9 cellular contexts compared by ENCODE assay signal in the genomic region with DNA sequence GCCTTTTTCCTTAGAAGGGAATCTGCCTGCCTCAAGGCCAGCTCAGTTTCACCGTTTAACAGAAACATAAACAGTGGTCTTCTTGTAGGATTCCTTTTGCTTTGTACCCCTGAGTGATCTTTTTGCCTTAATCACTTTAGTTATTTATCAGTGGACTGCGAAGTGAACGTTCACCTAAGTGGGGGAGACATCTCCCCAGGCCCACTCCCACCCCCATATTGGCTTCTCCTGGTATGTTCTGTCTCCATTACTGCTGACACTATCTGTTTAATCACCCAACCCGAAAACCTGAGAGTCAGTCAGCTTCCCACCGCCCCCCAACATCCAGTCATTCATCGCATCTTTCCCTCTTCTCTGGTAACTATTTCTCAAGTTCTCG. TPM values are rescaled to one million over a fixed set of nuclear protein-coding genes. Genes with fewer than 3 reads are reported as not detected.
DNase-seq lines count a peak whose midpoint lies in the region; ATAC-seq and TF ChIP-seq lines count a peak whose summit lies in the region.
"Had no signal": no experiment of that assay in that cellular context is flagged by ENCODE, and none has a peak within 500 bp of the region (broad histone marks: within the 10 kb centered on the region; RNA-seq: fewer than 3 reads in every experiment).

No MANE protein-coding gene starts in this region.

- H3K4me3 ChIP-seq in Caco-2 (ENCODE audit: low read depth, low read length) (peak overlapping the region; percentile 98), MM.1S (ENCODE audit: low read length) (peak overlapping the region; percentile 92; the same call in 1 of the 2 replicates), choroid plexus epithelial cell (ENCODE audit: low read depth, low read length) (peak overlapping the region; percentile 75)

- peak overlapping the region; percentile 63 for H3K27ac Mint-ChIP-seq in Caco-2 (ENCODE audit: unreplicated experiment)
- no peak overlapping the region for H3K27ac Mint-ChIP-seq in neural crest cell (ENCODE audit: unreplicated experiment)

- DNase-seq in Caco-2 (no peak), MM.1S (no peak), choroid plexus epithelial cell (ENCODE audit: low read depth) (no peak), neural crest cell (ENCODE audit: low read depth, low spot score) (no peak), NCI-H524 (lab: John Stamatoyannopoulos, UW) (no peak), 8988T (no peak), DMS 273 (lab: John Stamatoyannopoulos, UW; ENCODE audit: unreplicated experiment) (no peak)
- DNase-seq: central memory CD4-positive, alpha-beta T cell had no signal

- H4K20me1 ChIP-seq in MM.1S (ENCODE audit: insufficient read depth, low read length): no peaks in the 10 kb centered on the region

- TF ChIP-seq CTCF in Caco-2 (IDR thresholded peaks at IDR 0.05; ENCODE audit: insufficient read depth in 1 of 2, low read depth in 1 of 2, low read length in 1 of 2, severe bottlenecking in 1 of 2, unreplicated experiment in 1 of 2) (no peak), MM.1S (IDR thresholded peaks at IDR 0.05; ENCODE audit: low read length) (no peak), choroid plexus epithelial cell (conservative IDR thresholded peaks at IDR 0.05; ENCODE audit: low read depth, low read length) (no peak), neural crest cell (conservative IDR thresholded peaks at IDR 0.05) (no peak)

- no peaks in the 10 kb centered on the region for H3K27me3 ChIP-seq in Caco-2 (replicated peaks; ENCODE audit: control insufficient read depth, insufficient read depth, low read length)
- H3K27me3 ChIP-seq in MM.1S (replicated peaks; ENCODE audit: insufficient read depth, low read length): no peaks in the 10 kb centered on the region

- H3K36me3 Mint-ChIP-seq in Caco-2 (ENCODE audit: insufficient read depth, unreplicated experiment) (peaks cover 64% of the 10 kb centered on the region), neural crest cell (ENCODE audit: low read depth) (peaks cover 19% of the 10 kb centered on the region)

- intact Hi-C loops in Caco-2 (cut with micrococcal nuclease; ENCODE audit: unreplicated experiment): loop anchor here (2.0 kb wide), 2 partner anchors 28 to 74 kb away; no protein-coding TSS in a partner anchor

- H3K27me3 Mint-ChIP-seq in Caco-2 (ENCODE audit: insufficient read depth, unreplicated experiment) (no peaks in the 10 kb centered on the region), neural crest cell (ENCODE audit: low read depth) (no peaks in the 10 kb centered on the region)

- peaks cover 5% of the 10 kb centered on the region; the same call in 1 of the 2 replicates for H3F3A ChIP-seq in MM.1S (ENCODE audit: insufficient read depth, low read length)

- ATAC-seq in HG03095 (IDR thresholded peaks at IDR 0.05; ENCODE audit: unreplicated experiment): no peak

- H3K4me1 ChIP-seq in Caco-2 (peaks cover 64% of the 10 kb centered on the region), MM.1S (ENCODE audit: low read length) (peaks cover 11% of the 10 kb centered on the region)

- no peak overlapping the region for H3K9ac ChIP-seq in MM.1S (ENCODE audit: low read length)

- H3K4me2 ChIP-seq in MM.1S (ENCODE audit: low read depth, low read length): peak overlapping the region; percentile 88; the same call in 1 of the 2 replicates

- H3K9me3 ChIP-seq in Caco-2 (peaks cover 5% of the 10 kb centered on the region; the same call in 1 of the 2 replicates), MM.1S (replicated peaks; ENCODE audit: insufficient read depth, low read length) (no peaks in the 10 kb centered on the region)

- H3K27ac ChIP-seq in MM.1S (ENCODE audit: low read length): no peak overlapping the region

- H3K9me3 Mint-ChIP-seq in Caco-2 (ENCODE audit: unreplicated experiment) (peaks cover 9% of the 10 kb centered on the region), neural crest cell (no peaks in the 10 kb centered on the region)

- H3K4me3 Mint-ChIP-seq in Caco-2 (ENCODE audit: unreplicated experiment): peak overlapping the region; percentile 75
- H3K4me3 Mint-ChIP-seq in neural crest cell: peak overlapping the region; percentile 98

- H3K36me3 ChIP-seq in Caco-2 (ENCODE audit: control insufficient read depth, insufficient read depth, low read length): peaks cover 6% of the 10 kb centered on the region; the same call in 1 of the 2 replicates
- no peaks in the 10 kb centered on the region for H3K36me3 ChIP-seq in MM.1S (replicated peaks; ENCODE audit: insufficient read depth, low read length)

- POLR2A ChIA-PET in Caco-2 (lab: Charles Lee): interaction anchor here (0.6 kb wide), 1 partner anchor 495 kb away, joined by 3 read pairs; no protein-coding TSS in a partner anchor

- peaks cover 48% of the 10 kb centered on the region for H3K4me1 Mint-ChIP-seq in Caco-2 (ENCODE audit: low read depth, unreplicated experiment)
- H3K4me1 Mint-ChIP-seq in neural crest cell: peaks cover 43% of the 10 kb centered on the region

- no peak overlapping the region for H2AFZ ChIP-seq in MM.1S (ENCODE audit: low read length)

- H3K79me2 ChIP-seq in MM.1S (ENCODE audit: low read length): peaks cover 95% of the 10 kb centered on the region

- CTCF ChIA-PET in Caco-2 (lab: Charles Lee): interaction anchor here (1.1 to 4.2 kb wide), 2 partner anchors 74 to 89 kb away, joined by 3 to 36 read pairs; a partner anchor contains a TSS

- no peaks in the 10 kb centered on the region for H3K9me2 ChIP-seq in MM.1S (replicated peaks; ENCODE audit: insufficient read depth, low read length)

- BruUV-seq in Caco-2 (replicated peaks; lab: Mats Ljungman, UMichigan): no TSS peak

RNA-seq across cellular contexts. Expression of a gene that starts 1.4 kb away (rescaled TPM):
- total RNA-seq in Caco-2 (2022): 192 and 230 TPM in 2 replicates
- 147 and 153 TPM in 2 replicates for total RNA-seq in neural crest cell

RNA-seq across cellular contexts. Expression of a gene that starts 1.6 kb away (rescaled TPM):
- total RNA-seq in Caco-2 (2022) (11.5 and 15.2 TPM in 2 replicates), neural crest cell (7.7 and 9.1 TPM in 2 replicates)
